20 cellular contexts compared by ENCODE assay signal in the genomic region with DNA sequence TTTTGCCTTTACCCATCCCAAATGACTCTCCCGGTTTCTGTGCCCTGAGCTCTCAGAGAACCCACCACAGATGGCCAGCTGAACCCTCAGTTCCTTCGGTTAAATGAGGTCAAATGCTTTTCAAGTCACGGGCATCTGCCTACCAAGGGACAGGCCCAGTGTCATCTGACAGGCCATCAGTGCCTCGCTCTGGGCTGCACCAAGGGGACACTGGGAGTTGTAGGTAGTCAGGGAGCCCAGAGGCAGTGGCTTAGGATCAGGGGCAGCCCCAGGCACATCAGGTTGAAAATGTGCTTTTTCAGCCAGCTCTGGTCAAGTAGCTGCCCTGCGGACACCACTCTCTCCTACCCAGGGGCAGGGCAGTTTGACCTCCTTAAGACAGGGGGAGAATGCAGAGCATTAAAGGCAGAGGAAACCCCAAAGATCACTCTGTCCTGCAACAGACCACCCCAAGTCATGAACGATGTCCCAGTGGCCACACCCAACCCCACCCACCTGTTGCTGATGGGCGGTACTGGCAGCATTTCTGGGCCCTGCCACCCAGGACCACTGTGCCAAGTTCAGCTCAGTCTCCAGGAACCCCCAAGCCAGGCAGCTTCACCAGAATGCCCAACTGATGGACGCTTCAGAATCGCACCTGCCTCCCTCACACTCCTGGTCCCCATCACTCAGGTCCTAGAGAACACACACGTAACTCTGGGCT.
DNase-seq lines count a peak whose midpoint lies in the region; ATAC-seq, FAIRE-seq and TF ChIP-seq lines count a peak whose summit lies in the region.
"Had no signal": no experiment of that assay in that cellular context is flagged by ENCODE, and none has a peak within 500 bp of the region (broad histone marks: within the 10 kb centered on the region; RNA-seq: fewer than 3 reads in every experiment).

No MANE protein-coding gene starts in this region.

- H2AFZ ChIP-seq in H1 (ENCODE audit: low read length) = no peak overlapping the region

- no peak overlapping the region for H2BK15ac ChIP-seq in H1 (ENCODE audit: low read length)

- H2BK120ac ChIP-seq in H1 (replicated peaks; ENCODE audit: low read depth, low read length) = no peak overlapping the region

- no peak overlapping the region for H4K5ac ChIP-seq in H1 (ENCODE audit: insufficient read length, low read depth, low read length)

- POLR2A ChIA-PET in H1 (lab: Charles Lee; ENCODE audit: partially characterized antibody) = no interaction called here

- CTCF ChIA-PET in H1 (lab: Charles Lee; ENCODE audit: partially characterized antibody) = interaction anchor here (0.9 to 2.7 kb wide), 6 partner anchors 10 to 51 kb away, joined by 3 to 10 read pairs (median 4); no protein-coding TSS in a partner anchor

- H2BK5ac ChIP-seq in H1 (ENCODE audit: low read depth, low read length) = no peak overlapping the region

- H4K91ac ChIP-seq in H1 (replicated peaks; ENCODE audit: insufficient read length, low read length) = peak overlapping the region; percentile 10

- H4K8ac ChIP-seq in H1 (ENCODE audit: extremely low read depth, insufficient read depth, low read length) = 0 out of 2 replicates have a peak overlapping the region, but pooled peaks have one; percentile 82

- no peaks in the 10 kb centered on the region for H3K23me2 ChIP-seq in H1 (ENCODE audit: low read depth, low read length)

- no peak for TF ChIP-seq POLR2A in H1 (IDR thresholded peaks at IDR 0.05; ENCODE audit: control extremely low read depth in 1 of 2, low read depth in 2 of 2, low read length in 2 of 2)

- no peak overlapping the region for H3K14ac ChIP-seq in H1 (ENCODE audit: insufficient read length)

- H3K4me2 ChIP-seq in H1 (ENCODE audit: insufficient read depth in 1 of 2, low read depth in 2 of 2, low read length in 2 of 2) = no peak overlapping the region; a peak in 1 of 4 replicates

- peak overlapping the region; percentile 59; the same call in 1 of the 2 replicates for H2AK5ac ChIP-seq in H1 (ENCODE audit: low read depth, low read length)

- H3K4me3 ChIP-seq in H1 (ENCODE audit: extremely low read depth in 1 of 4, insufficient read depth in 2 of 4, low read depth in 3 of 4, low read length in 4 of 4) (no peak overlapping the region; a peak in 2 of 8 replicates), lung (no peak overlapping the region), skeletal muscle tissue (ENCODE audit: low read length in 3 of 3) (peak overlapping the region in 1 of 3 donors; percentile 29)
- H3K4me3 ChIP-seq: coronary artery, right lobe of liver had no signal

- peaks cover 5% of the 10 kb centered on the region for H3K4me1 Mint-ChIP-seq in activated T-helper 17 cell treated with anti-CD3 and anti-CD28 coated beads, Interleukin-2, amount 50 U/mL, for 72 hours
- H3K4me1 Mint-ChIP-seq: activated naive CD8-positive, alpha-beta T cell treated with anti-CD3 and anti-CD28 coated beads, Interleukin-2, amount 10 ng/mL, durations not matched to agents 7 days and 5 days; naive B cell had no signal

- no peak for ATAC-seq in lung (ENCODE audit: insufficient read depth, low FRiP score)
- ATAC-seq in activated T-helper 17 cell treated with anti-CD3 and anti-CD28 coated beads, Interleukin-2, amount 50 U/mL, for 72 hours (replicated peaks) = no peak
- ATAC-seq in GM21619 (IDR thresholded peaks at IDR 0.05; ENCODE audit: unreplicated experiment) = no peak

- no peaks in the 10 kb centered on the region for H3K79me2 ChIP-seq in H1 (ENCODE audit: control insufficient read depth in 1 of 2, insufficient read depth in 2 of 2, low read length in 2 of 2)

- no peak for FAIRE-seq in H1 (lab: Jason Lieb, UNC)
- FAIRE-seq: A204.1 had no signal

- no peak overlapping the region; the same call in 1 of the 2 replicates for H3K18ac ChIP-seq in H1 (ENCODE audit: extremely low read depth, low read length)

- H3K4me3 Mint-ChIP-seq in activated T-helper 17 cell treated with anti-CD3 and anti-CD28 coated beads, Interleukin-2, amount 50 U/mL, for 72 hours = no peak overlapping the region
- H3K4me3 Mint-ChIP-seq: activated naive CD8-positive, alpha-beta T cell treated with anti-CD3 and anti-CD28 coated beads, Interleukin-2, amount 10 ng/mL, durations not matched to agents 7 days and 5 days; naive B cell; T-helper 2 cell treated with Interferon-gamma antibody and Interleukin-4, amounts not matched to agents 5 μg/mL and 100 μg/mL, for 36 hours had no signal

- no peak overlapping the region for H3K23ac ChIP-seq in H1 (ENCODE audit: insufficient read length)

- TF ChIP-seq RAD21 in H1 (IDR thresholded peaks at IDR 0.05 in 1 of 2, conservative IDR thresholded peaks at IDR 0.05 in 1 of 2; ENCODE audit: low read depth in 2 of 2, low read length in 2 of 2) = no peak

- H3K27me3 ChIP-seq in H1 (replicated peaks in 1 of 4; ENCODE audit: control insufficient read depth in 3 of 4, extremely low read depth in 1 of 4, insufficient read depth in 3 of 4, low read length in 3 of 4) (no peaks in the 10 kb centered on the region), lung (ENCODE audit: control insufficient read depth, insufficient read depth) (no peaks in the 10 kb centered on the region), skeletal muscle tissue (ENCODE audit: control insufficient read depth in 3 of 3, insufficient read depth in 3 of 3, low read length in 3 of 3) (no peaks in the 10 kb centered on the region)
- H3K27me3 ChIP-seq: right lobe of liver had no signal

- H3K9me3 ChIP-seq in H1 (ENCODE audit: insufficient read depth in 2 of 2, low read depth in 1 of 2, low read length in 1 of 2) (no peaks in the 10 kb centered on the region), lung (ENCODE audit: control insufficient read depth in 2 of 2, insufficient read depth in 1 of 2, low read length in 1 of 2) (no peaks in the 10 kb centered on the region), skeletal muscle tissue (ENCODE audit: control insufficient read depth in 3 of 3, low read length in 3 of 3) (no peaks in the 10 kb centered on the region)
- H3K9me3 ChIP-seq: right lobe of liver had no signal

- peaks cover 3% of the 10 kb centered on the region for H3K27me3 Mint-ChIP-seq in activated T-helper 17 cell treated with anti-CD3 and anti-CD28 coated beads, Interleukin-2, amount 50 U/mL, for 72 hours

- no peak for TF ChIP-seq EP300 in H1 (IDR thresholded peaks at IDR 0.05; ENCODE audit: borderline replicate concordance in 1 of 2, low read depth in 2 of 2, low read length in 2 of 2)

- H3K9me3 Mint-ChIP-seq in activated T-helper 17 cell treated with anti-CD3 and anti-CD28 coated beads, Interleukin-2, amount 50 U/mL, for 72 hours = no peaks in the 10 kb centered on the region
- H3K9me3 Mint-ChIP-seq: activated naive CD8-positive, alpha-beta T cell treated with anti-CD3 and anti-CD28 coated beads, Interleukin-2, amount 10 ng/mL, durations not matched to agents 7 days and 5 days; activated T-helper 2 cell treated with anti-CD3 and anti-CD28 coated beads, Interferon-gamma antibody, Interleukin-2, Interleukin-4, amounts not matched to agents 10 μg/mL and 5 μg/mL and 100 μg/mL, durations not matched to agents 14 hours and 24 hours and 36 hours; naive B cell; T-helper 2 cell treated with Interferon-gamma antibody and Interleukin-4, amounts not matched to agents 5 μg/mL and 100 μg/mL, for 36 hours had no signal

- no peaks in the 10 kb centered on the region; the same call in none of the 2 replicates for H3K79me1 ChIP-seq in H1 (ENCODE audit: low read depth, low read length)

- H3K4me1 ChIP-seq in H1 (replicated peaks in 1 of 4; ENCODE audit: control insufficient read depth in 3 of 4, insufficient read depth in 4 of 4, low read length in 3 of 4) (peaks cover 5 to 31% (median 20%) of the 10 kb centered on the region in 4 experiments), lung (ENCODE audit: control insufficient read depth in 2 of 2, insufficient read depth in 2 of 2, low read length in 2 of 2) (peaks cover 4 to 17% of the 10 kb centered on the region in 2 donors), skeletal muscle tissue (ENCODE audit: control insufficient read depth in 3 of 3, insufficient read depth in 3 of 3, low read length in 3 of 3) (peaks cover 48 to 77% (median 62%) of the 10 kb centered on the region in 3 donors)
- H3K4me1 ChIP-seq: right lobe of liver had no signal

- H2BK12ac ChIP-seq in H1 (ENCODE audit: low read depth, low read length) = no peak overlapping the region

- H3K27ac ChIP-seq in H1 (ENCODE audit: low read depth, low read length) (no peak overlapping the region), lung (ENCODE audit: low read depth in 1 of 2, low read length in 1 of 2) (peak overlapping the region; percentile 4 to 55), skeletal muscle tissue (ENCODE audit: low read depth, low read length) (peak overlapping the region; percentile 75)
- H3K27ac ChIP-seq: coronary artery, right lobe of liver, SK-N-MC had no signal

- H3K36me3 ChIP-seq in H1 (ENCODE audit: control insufficient read depth in 2 of 4, insufficient read depth in 4 of 4, low read length in 3 of 4) = no peaks in the 10 kb centered on the region
- H3K36me3 ChIP-seq in lung (ENCODE audit: control insufficient read depth in 2 of 2, insufficient read depth in 2 of 2, low read length in 2 of 2) = no peaks in the 10 kb centered on the region
- H3K36me3 ChIP-seq in skeletal muscle tissue (ENCODE audit: control insufficient read depth in 3 of 3, insufficient read depth in 3 of 3, low read length in 3 of 3) = no peaks in the 10 kb centered on the region
- H3K36me3 ChIP-seq: right lobe of liver had no signal

- DNase-seq in NCI-H524 (lab: John Stamatoyannopoulos, UW) (peak; percentile 39 to 70), NCI-H524 treated with DMSO at 0.1 percent for 48 hours (lab: John Stamatoyannopoulos, UW) (no peak), H1 (ENCODE audit: low read depth in 1 of 2, low spot score in 2 of 2) (no peak), lung (ENCODE audit: low spot score) (no peak), cerebellar nuclear complex (lab: John Stamatoyannopoulos, UW) (no peak)
- DNase-seq: activated CD4-positive, alpha-beta T cell treated with anti-CD3 and anti-CD28 coated beads, Interleukin-2, amount 50 U/mL, for 1 hour; activated naive CD8-positive, alpha-beta T cell treated with anti-CD3 and anti-CD28 coated beads, Interleukin-2, amount 10 ng/mL, durations not matched to agents 7 days and 5 days; Karpas-422; mammary epithelial cell; naive B cell; NCI-H446 treated with DMSO at 0.1 percent for 48 hours; right lobe of liver had no signal

- H3K9ac ChIP-seq in H1 (replicated peaks in 1 of 4; ENCODE audit: extremely low read depth in 1 of 4, low read depth in 3 of 4, low read length in 3 of 4) (no peak overlapping the region), skeletal muscle tissue (ENCODE audit: low read depth in 1 of 3, low read length in 3 of 3) (peak overlapping the region; percentile 3 to 72 (median 45))

- no peak overlapping the region for H2BK20ac ChIP-seq in H1 (ENCODE audit: low read length)

- H3K27ac Mint-ChIP-seq in activated T-helper 17 cell treated with anti-CD3 and anti-CD28 coated beads, Interleukin-2, amount 50 U/mL, for 72 hours = no peak overlapping the region
- H3K27ac Mint-ChIP-seq: activated naive CD8-positive, alpha-beta T cell treated with anti-CD3 and anti-CD28 coated beads, Interleukin-2, amount 10 ng/mL, durations not matched to agents 7 days and 5 days; activated T-helper 2 cell treated with anti-CD3 and anti-CD28 coated beads, Interferon-gamma antibody, Interleukin-2, Interleukin-4, amounts not matched to agents 10 μg/mL and 5 μg/mL and 100 μg/mL, durations not matched to agents 14 hours and 24 hours and 36 hours; T-helper 2 cell treated with Interferon-gamma antibody and Interleukin-4, amounts not matched to agents 5 μg/mL and 100 μg/mL, for 36 hours had no signal

- H3K4ac ChIP-seq in H1 (replicated peaks; ENCODE audit: insufficient read length, low read depth, low read length) = no peak overlapping the region

- no peaks in the 10 kb centered on the region for H3K36me3 Mint-ChIP-seq in activated T-helper 17 cell treated with anti-CD3 and anti-CD28 coated beads, Interleukin-2, amount 50 U/mL, for 72 hours (ENCODE audit: low read depth)
- H3K36me3 Mint-ChIP-seq: activated naive CD8-positive, alpha-beta T cell treated with anti-CD3 and anti-CD28 coated beads, Interleukin-2, amount 10 ng/mL, durations not matched to agents 7 days and 5 days; naive B cell had no signal

- no peaks in the 10 kb centered on the region for H4K20me1 ChIP-seq in H1 (replicated peaks in 1 of 2; ENCODE audit: control insufficient read depth in 1 of 2, insufficient read depth in 2 of 2, low read length in 2 of 2)

- no peak overlapping the region for H3K56ac ChIP-seq in H1 (replicated peaks; ENCODE audit: insufficient read length, low read depth, low read length)

- no peak for TF ChIP-seq CTCF in H1 (IDR thresholded peaks at IDR 0.05; ENCODE audit: control extremely low read depth in 1 of 3, insufficient read depth in 1 of 3, low read depth in 1 of 3, low read length in 3 of 3)
- no peak for TF ChIP-seq CTCF in lung (IDR thresholded peaks at IDR 0.05; ENCODE audit: control extremely low read depth, extremely low read depth)

- WGBS in H1 (ENCODE audit: extremely low coverage in 1 of 2, insufficient coverage in 1 of 2, insufficient read length in 1 of 2, insufficient replicate concordance in 2 of 2, low coverage in 1 of 2, low lambda C conversion rate in 2 of 2, missing lambda C conversion rate in 1 of 2), 2 experiments = 87% methylated on average over 9 of the region's 10 CpGs; no CpG with 5 or more reads in 1 of the 2 experiments
- 73 to 80% methylated on average over 10 of the region's 10 CpGs for WGBS in lung, 2 donors

Comparison
In these comparisons a context has a peak if more than half of its experiments do, and no peak if none do; other contexts are left out.
1. DNase-seq: peak in NCI-H524 (2 of 2); none in NCI-H524 treated with DMSO at 0.1 percent for 48 hours (single experiment), H1 (0 of 2), lung (single experiment) and cerebellar nuclear complex (0 of 2).
2. H3K9ac ChIP-seq: peak in skeletal muscle tissue (3 of 3); none in H1 (0 of 4).